In genomic region chr18:46174317-46175039, GRCh38 we compare ENCODE assay signal across 7 cellular contexts.
A peak's percentile ranks its signal among the peaks of the same experiment; 100 is the strongest.
DNase-seq lines count a peak whose midpoint lies in the region; ATAC-seq and TF ChIP-seq lines count a peak whose summit lies in the region.

No MANE protein-coding gene starts in this region.

- H3K79me2 ChIP-seq in PC-9 (ENCODE audit: low read depth), result peaks cover 56% of the 10 kb centered on the region
- H3K79me2 ChIP-seq in parathyroid adenoma, result peaks cover 44% of the 10 kb centered on the region

- H3K27ac ChIP-seq in PC-9 (no peak overlapping the region; the same call in 1 of the 2 replicates), parathyroid adenoma (peak overlapping the region; percentile 98)

- H3K4me2 ChIP-seq in PC-9 (peak overlapping the region; percentile 82), parathyroid adenoma (ENCODE audit: low read length) (peak overlapping the region; percentile 98)

- H3K4me3 ChIP-seq in PC-9 (peak overlapping the region; percentile 98), parathyroid adenoma (ENCODE audit: low read depth, low read length) (peak overlapping the region; percentile 87)

- no TSS peak for BruUV-seq in PC-9 (replicated peaks; lab: Mats Ljungman, UMichigan)

- no peak for TF ChIP-seq CTCF in PC-9 (conservative IDR thresholded peaks at IDR 0.05)
- peak; percentile 19 for TF ChIP-seq CTCF in parathyroid adenoma (IDR thresholded peaks at IDR 0.05)

- peaks cover 35% of the 10 kb centered on the region for H4K20me1 ChIP-seq in PC-9 (ENCODE audit: insufficient read depth)

- no peaks in the 10 kb centered on the region for H3K9me3 ChIP-seq in PC-9 (ENCODE audit: insufficient read depth, low read depth)
- H3K9me3 ChIP-seq in parathyroid adenoma (ENCODE audit: control insufficient read depth, low read length), result no peaks in the 10 kb centered on the region

- peaks cover 29% of the 10 kb centered on the region for H3F3A ChIP-seq in PC-9 (ENCODE audit: insufficient read depth, low read depth)

- POLR2A ChIA-PET in PC-9 (lab: Charles Lee; ENCODE audit: unreplicated experiment), result interaction anchor here (0.6 kb wide), 1 partner anchor 27 kb away, joined by 5 read pairs; no protein-coding TSS in a partner anchor

- intact Hi-C loops in PC-9 (cut with micrococcal nuclease; ENCODE audit: unreplicated experiment), result loop anchor here (5.0 kb wide), 1 partner anchor 148 kb away; no protein-coding TSS in a partner anchor

- DNase-seq in PC-9 (peak in 1 of 2 experiments; percentile 39), glomerular visceral epithelial cell (ENCODE audit: extremely low spot score) (peak; percentile 49), midbrain (lab: John Stamatoyannopoulos, UW) (no peak)
- DNase-seq in activated gamma-delta T cell treated with anti-CD3 and anti-CD28 coated beads, Interleukin-2, amount 50 U/mL, for 16 hours (ENCODE audit: low read depth), result peak; percentile 14

- no peaks in the 10 kb centered on the region for H3K36me3 ChIP-seq in PC-9 (ENCODE audit: low read depth)
- no peaks in the 10 kb centered on the region for H3K36me3 ChIP-seq in parathyroid adenoma (ENCODE audit: control insufficient read depth, insufficient read depth, low read length)

- peak overlapping the region; percentile 94 for H3K9ac ChIP-seq in parathyroid adenoma

- CTCF ChIA-PET in PC-9 (lab: Charles Lee), result interaction anchor here (1.6 to 2.0 kb wide), 3 partner anchors 15 to 38 kb away, joined by 10 to 15 read pairs (median 12); no protein-coding TSS in a partner anchor

- H2AFZ ChIP-seq in PC-9 (peak overlapping the region; percentile 87), parathyroid adenoma (peak overlapping the region; percentile 100)

- H3K4me1 ChIP-seq in PC-9 (replicated peaks; ENCODE audit: insufficient read depth) (peaks cover 26% of the 10 kb centered on the region), parathyroid adenoma (peaks cover 5% of the 10 kb centered on the region)

- H3K27me3 ChIP-seq in PC-9 (ENCODE audit: insufficient read depth, low read depth), result no peaks in the 10 kb centered on the region
- H3K27me3 ChIP-seq in parathyroid adenoma (ENCODE audit: control insufficient read depth, insufficient read depth, low read length), result no peaks in the 10 kb centered on the region

- ATAC-seq in GM18502 (IDR thresholded peaks at IDR 0.05; ENCODE audit: poor library complexity, unreplicated experiment) (peak; percentile 22), HG02938 (IDR thresholded peaks at IDR 0.05; ENCODE audit: unreplicated experiment) (peak; percentile 26)

- H3K9me2 ChIP-seq in PC-9 (ENCODE audit: insufficient read depth), result no peaks in the 10 kb centered on the region
